In genomic region chr1:93676424-93676823, GRCh38 we compare ENCODE assay signal across 24 cellular contexts. TPM values are rescaled to one million over a fixed set of nuclear protein-coding genes. Genes with fewer than 3 reads are reported as not detected.
DNase-seq lines count a peak whose midpoint lies in the region; ATAC-seq and TF ChIP-seq lines count a peak whose summit lies in the region.
"Had no signal": no experiment of that assay in that cellular context is flagged by ENCODE, and none has a peak within 500 bp of the region (broad histone marks: within the 10 kb centered on the region; RNA-seq: fewer than 3 reads in every experiment).

No MANE protein-coding gene starts in this region.

- H3K9ac ChIP-seq in BLaER1, result no peak overlapping the region
- peak overlapping the region; percentile 1 for H3K9ac ChIP-seq in mesendoderm (ENCODE audit: low read length)

- H4K5ac ChIP-seq in mesendoderm (ENCODE audit: low read length), result no peak overlapping the region

- H3K27me3 Mint-ChIP-seq in stimulated activated naive B cell treated with anti-CD40 and anti-IgM and Interleukin-4, amounts not matched to agents 10 μg/mL and 1 μg/mL and 100 μg/mL, for 72 hours, result no peaks in the 10 kb centered on the region

- DNase-seq in astrocyte of the hippocampus (ENCODE audit: low read depth, low spot score), result peak; percentile 38
- DNase-seq in fibroblast of villous mesenchyme (ENCODE audit: low read depth), result peak; percentile 69
- no peak for DNase-seq in mesendoderm
- DNase-seq in stimulated activated CD4-positive, alpha-beta T cell treated with anti-CD3 and anti-CD28 coated beads, Interleukin-1b, Interleukin-23, amount 100 ng/mL, for 48 hours, result no peak
- no peak for DNase-seq in activated naive CD4-positive, alpha-beta T cell treated with anti-CD3 and anti-CD28 coated beads, Interleukin-2, amount 50 U/mL, for 72 hours (ENCODE audit: low spot score in 2 of 2)
- DNase-seq in central memory CD4-positive, alpha-beta T cell, result no peak
- no peak for DNase-seq in stimulated activated naive B cell treated with anti-CD40 and anti-IgM and Interleukin-4, amounts not matched to agents 10 μg/mL and 1 μg/mL and 100 μg/mL, for 72 hours
- DNase-seq: ACHN; activated CD4-positive, CD25-positive, alpha-beta regulatory T cell treated with anti-CD3 and anti-CD28 coated beads, Interleukin-2, amount 50 U/mL, for 72 hours; activated CD8-positive, alpha-beta memory T cell treated with anti-CD3 and anti-CD28 coated beads, Interleukin-2, amount 50 U/mL, for 4 hours; activated naive CD4-positive, alpha-beta T cell treated with anti-CD3 and anti-CD28 coated beads, Interleukin-2, amount 10 ng/mL, durations not matched to agents 7 days and 5 days; effector CD8-positive, alpha-beta T cell; MM.1S; mucosa of descending colon; NCI-H2029 treated with DMSO at 0.1 percent for 48 hours; NCI-H526 treated with DMSO at 0.1 percent for 48 hours; nucleus accumbens; Peyer's patch; small intestine; stimulated activated naive CD8-positive, alpha-beta T cell treated with anti-CD3 and anti-CD28 coated beads, Interleukin-15, Interleukin-2, amounts not matched to agents 100 U/mL and 50 U/mL, for 24 hours had no signal

- H3K23ac ChIP-seq in mesendoderm (ENCODE audit: low read length), result no peak overlapping the region

- no peak overlapping the region for H2AK5ac ChIP-seq in mesendoderm (ENCODE audit: low read length)

- ATAC-seq in activated naive CD4-positive, alpha-beta T cell treated with anti-CD3 and anti-CD28 coated beads, Interleukin-2, amount 50 U/mL, for 72 hours, result no peak
- no peak for ATAC-seq in stimulated activated naive B cell treated with anti-CD40 and anti-IgM and Interleukin-4, amounts not matched to agents 10 μg/mL and 1 μg/mL and 100 μg/mL, for 72 hours (replicated peaks)
- ATAC-seq: mucosa of descending colon; stimulated activated naive CD8-positive, alpha-beta T cell treated with anti-CD3 and anti-CD28 coated beads, Interleukin-15, Interleukin-2, amounts not matched to agents 100 U/mL and 50 U/mL, for 24 hours had no signal

- no peak overlapping the region for H2BK5ac ChIP-seq in mesendoderm (ENCODE audit: low read length)

- no peak overlapping the region for H2BK120ac ChIP-seq in mesendoderm (ENCODE audit: low read depth, low read length)

- no peak overlapping the region for H3K27ac Mint-ChIP-seq in activated naive CD4-positive, alpha-beta T cell treated with anti-CD3 and anti-CD28 coated beads, Interleukin-2, amount 50 U/mL, for 72 hours
- no peak overlapping the region for H3K27ac Mint-ChIP-seq in stimulated activated naive B cell treated with anti-CD40 and anti-IgM and Interleukin-4, amounts not matched to agents 10 μg/mL and 1 μg/mL and 100 μg/mL, for 72 hours
- H3K27ac Mint-ChIP-seq: activated naive CD4-positive, alpha-beta T cell treated with anti-CD3 and anti-CD28 coated beads, Interleukin-2, amount 10 ng/mL, durations not matched to agents 7 days and 5 days; T-helper 1 cell treated with Interleukin-12 subunit alpha and Interleukin-12 subunit beta and Interleukin-4 antibody, amounts not matched to agents 30 μg/mL and 1 μg/mL, for 36 hours had no signal

- H3K4me3 ChIP-seq in BLaER1 (no peak overlapping the region), fibroblast of villous mesenchyme (ENCODE audit: low read depth, low read length) (no peak overlapping the region), mesendoderm (ENCODE audit: low read length) (no peak overlapping the region)
- H3K4me3 ChIP-seq: HAP-1, mucosa of descending colon, Peyer's patch, vagina had no signal

- H3K27me3 ChIP-seq in BLaER1 (no peaks in the 10 kb centered on the region), mesendoderm (ENCODE audit: insufficient read depth, low read length, poor library complexity) (no peaks in the 10 kb centered on the region)
- H3K27me3 ChIP-seq: Peyer's patch, vagina had no signal

- H3K79me1 ChIP-seq in mesendoderm (ENCODE audit: low read length), result peaks cover 34% of the 10 kb centered on the region

- peaks cover 80% of the 10 kb centered on the region for H3K79me2 ChIP-seq in mesendoderm (ENCODE audit: control insufficient read depth, insufficient read depth, low read length)

- no peak overlapping the region for H3K4me3 Mint-ChIP-seq in stimulated activated naive B cell treated with anti-CD40 and anti-IgM and Interleukin-4, amounts not matched to agents 10 μg/mL and 1 μg/mL and 100 μg/mL, for 72 hours
- H3K4me3 Mint-ChIP-seq: activated naive CD4-positive, alpha-beta T cell treated with anti-CD3 and anti-CD28 coated beads, Interleukin-2, amount 10 ng/mL, durations not matched to agents 7 days and 5 days; T-helper 1 cell treated with Interleukin-12 subunit alpha and Interleukin-12 subunit beta and Interleukin-4 antibody, amounts not matched to agents 30 μg/mL and 1 μg/mL, for 36 hours had no signal

- H3K4me1 Mint-ChIP-seq in stimulated activated naive B cell treated with anti-CD40 and anti-IgM and Interleukin-4, amounts not matched to agents 10 μg/mL and 1 μg/mL and 100 μg/mL, for 72 hours, result peaks cover 45 to 64% of the 10 kb centered on the region in 2 donors

- H3K4me2 ChIP-seq in BLaER1 (peak overlapping the region; percentile 6; the same call in 1 of the 2 replicates), mesendoderm (ENCODE audit: low read length) (no peak overlapping the region)

- peaks cover 62% of the 10 kb centered on the region for H3K4me1 ChIP-seq in BLaER1
- peaks cover 20% of the 10 kb centered on the region for H3K4me1 ChIP-seq in mesendoderm (ENCODE audit: control insufficient read depth, low read depth, low read length)

- peak overlapping the region; percentile 27 for H3K56ac ChIP-seq in mesendoderm (ENCODE audit: low read length)

- H3K4ac ChIP-seq in mesendoderm (ENCODE audit: low read depth, low read length), result no peak overlapping the region

- no peaks in the 10 kb centered on the region for H3K9me3 Mint-ChIP-seq in activated naive CD4-positive, alpha-beta T cell treated with anti-CD3 and anti-CD28 coated beads, Interleukin-2, amount 50 U/mL, for 72 hours
- no peaks in the 10 kb centered on the region for H3K9me3 Mint-ChIP-seq in stimulated activated naive B cell treated with anti-CD40 and anti-IgM and Interleukin-4, amounts not matched to agents 10 μg/mL and 1 μg/mL and 100 μg/mL, for 72 hours
- H3K9me3 Mint-ChIP-seq: activated naive CD4-positive, alpha-beta T cell treated with anti-CD3 and anti-CD28 coated beads, Interleukin-2, amount 10 ng/mL, durations not matched to agents 7 days and 5 days; T-helper 1 cell treated with Interleukin-12 subunit alpha and Interleukin-12 subunit beta and Interleukin-4 antibody, amounts not matched to agents 30 μg/mL and 1 μg/mL, for 36 hours had no signal

- no peak overlapping the region for H4K8ac ChIP-seq in mesendoderm (ENCODE audit: low read depth, low read length)

- no CpG with 5 or more reads among the region's 6 CpGs for WGBS in mesendoderm (ENCODE audit: extremely low coverage, insufficient coverage, low lambda C conversion rate)

- TF ChIP-seq CTCF in fibroblast of villous mesenchyme (IDR thresholded peaks at IDR 0.05; ENCODE audit: insufficient read depth, low read depth, low read length), result no peak

- H3K36me3 Mint-ChIP-seq in activated naive CD4-positive, alpha-beta T cell treated with anti-CD3 and anti-CD28 coated beads, Interleukin-2, amount 50 U/mL, for 72 hours, result no peaks in the 10 kb centered on the region
- H3K36me3 Mint-ChIP-seq in stimulated activated naive B cell treated with anti-CD40 and anti-IgM and Interleukin-4, amounts not matched to agents 10 μg/mL and 1 μg/mL and 100 μg/mL, for 72 hours, result peaks cover 56 to 72% of the 10 kb centered on the region in 2 donors
- H3K36me3 Mint-ChIP-seq: activated naive CD4-positive, alpha-beta T cell treated with anti-CD3 and anti-CD28 coated beads, Interleukin-2, amount 10 ng/mL, durations not matched to agents 7 days and 5 days had no signal

- peaks cover 79% of the 10 kb centered on the region for H3K36me3 ChIP-seq in BLaER1
- peaks cover 4% of the 10 kb centered on the region for H3K36me3 ChIP-seq in mesendoderm (ENCODE audit: control insufficient read depth, insufficient read depth, low read length)
- H3K36me3 ChIP-seq: HAP-1, Peyer's patch, vagina had no signal

- H3K18ac ChIP-seq in mesendoderm (ENCODE audit: low read length), result no peak overlapping the region

- no peak overlapping the region for H3K27ac ChIP-seq in BLaER1
- H3K27ac ChIP-seq in mesendoderm (ENCODE audit: low read depth, low read length), result no peak overlapping the region
- H3K27ac ChIP-seq: Peyer's patch, vagina had no signal

- H4K20me1 ChIP-seq in BLaER1, result peaks cover 92% of the 10 kb centered on the region

- H2BK15ac ChIP-seq in mesendoderm (replicated peaks; ENCODE audit: low read depth), result no peak overlapping the region

- no peaks in the 10 kb centered on the region for H3K9me3 ChIP-seq in BLaER1
- H3K9me3 ChIP-seq: HAP-1, mucosa of descending colon, Peyer's patch, vagina had no signal

RNA-seq across cellular contexts. Expression of gene BCAR3, which starts 5.2 kb away (rescaled TPM):
- 32.0 and 36.4 TPM in 2 replicates for total RNA-seq in fibroblast of villous mesenchyme
- polyA plus RNA-seq in mesendoderm (2013, experiment 1 of 2), result 23.5 TPM
- 23.0 TPM for polyA plus RNA-seq in mesendoderm (2013, experiment 2 of 2)
- under 1 TPM; 0.25 to 0.72 TPM for total RNA-seq in activated naive CD4-positive, alpha-beta T cell treated with anti-CD3 and anti-CD28 coated beads, Interleukin-2, amount 50 U/mL, for 72 hours

Comparison
In these comparisons a context has a peak if more than half of its experiments do, and no peak if none do; other contexts are left out.
1. DNase-seq: peak in astrocyte of the hippocampus (single experiment) and fibroblast of villous mesenchyme (single experiment); none in mesendoderm (single experiment), stimulated activated CD4-positive, alpha-beta T cell treated with anti-CD3 and anti-CD28 coated beads, Interleukin-1b, Interleukin-23, amount 100 ng/mL, for 48 hours (single experiment), activated naive CD4-positive, alpha-beta T cell treated with anti-CD3 and anti-CD28 coated beads, Interleukin-2, amount 50 U/mL, for 72 hours (0 of 2), central memory CD4-positive, alpha-beta T cell (single experiment) and stimulated activated naive B cell treated with anti-CD40 and anti-IgM and Interleukin-4, amounts not matched to agents 10 μg/mL and 1 μg/mL and 100 μg/mL, for 72 hours (single experiment).
2. RNA of gene BCAR3, which starts 5.2 kb away (total RNA-seq): 32.0 to 36.4 TPM in fibroblast of villous mesenchyme; 0.25 to 0.72 TPM in activated naive CD4-positive, alpha-beta T cell treated with anti-CD3 and anti-CD28 coated beads, Interleukin-2, amount 50 U/mL, for 72 hours; every median in the first group is over 10 times any median in the second.